ENCODE assay signal across 8 cellular contexts in genomic region chr3:190533511-190534282, GRCh38. TPM values are rescaled to one million over a fixed set of nuclear protein-coding genes. Genes with fewer than 3 reads are reported as not detected.
A peak's percentile ranks its signal among the peaks of the same experiment; 100 is the strongest.
DNase-seq lines count a peak whose midpoint lies in the region; FAIRE-seq and TF ChIP-seq lines count a peak whose summit lies in the region.

No MANE protein-coding gene starts in this region.

- no peaks in the 10 kb centered on the region for H3K36me3 ChIP-seq in hepatocyte (replicated peaks; ENCODE audit: insufficient read depth, low read depth)

- H3K27ac ChIP-seq in hepatocyte (peak overlapping the region; percentile 75), skin epidermis (peak overlapping the region in 19 of 21 experiments; percentile 39 to 85 (median 71))

- no peaks in the 10 kb centered on the region for H3K4me1 ChIP-seq in hepatocyte (ENCODE audit: insufficient read depth)

- no peaks in the 10 kb centered on the region for H3K9me2 ChIP-seq in hepatocyte (replicated peaks; ENCODE audit: insufficient read depth)

- 78% methylated on average over 13 of the region's 13 CpGs for WGBS in hepatocyte (ENCODE audit: low lambda C conversion rate, missing lambda C conversion rate)

- no peaks in the 10 kb centered on the region for H3K9me3 ChIP-seq in hepatocyte (ENCODE audit: low read depth)

- no peak for TF ChIP-seq CTCF in hepatocyte (IDR thresholded peaks at IDR 0.05; ENCODE audit: poor library complexity)

- no peak for TF ChIP-seq POLR2A in GM12892 (IDR thresholded peaks at IDR 0.05; ENCODE audit: low read depth, low read length)

- H4K20me1 ChIP-seq in hepatocyte (ENCODE audit: insufficient read depth, poor library complexity, severe bottlenecking) = no peaks in the 10 kb centered on the region

- FAIRE-seq in GM12892 (lab: Jason Lieb, UNC) = no peak

- H2AFZ ChIP-seq in hepatocyte = no peak overlapping the region

- DNase-seq in H4 (ENCODE audit: low spot score) = peak; percentile 95
- DNase-seq in amygdala (lab: John Stamatoyannopoulos, UW) = peak in 43 of 56 donors; percentile 4 to 74 (median 36)
- DNase-seq in hepatocyte (ENCODE audit: low spot score) = peak; percentile 36
- no peak for DNase-seq in activated gamma-delta T cell treated with Interleukin-2 at 50 U/mL for 16 hours
- DNase-seq in GM12892 (ENCODE audit: insufficient read length) = no peak
- no peak for DNase-seq in stimulated activated CD4-positive, alpha-beta T cell treated with anti-CD3 and anti-CD28 coated beads, Interleukin-2, amount 100 ng/mL, for 48 hours
- DNase-seq in NCI-H2196 treated with DMSO at 0.1 percent for 48 hours (lab: John Stamatoyannopoulos, UW; ENCODE audit: unreplicated experiment) = no peak

- peaks cover 10% of the 10 kb centered on the region for H3K79me2 ChIP-seq in hepatocyte

- H3K4me3 ChIP-seq in hepatocyte = no peak overlapping the region
- H3K4me3 ChIP-seq in skin epidermis = no peak overlapping the region

- no peaks in the 10 kb centered on the region for H3K27me3 ChIP-seq in hepatocyte

- H3K4me2 ChIP-seq in hepatocyte = no peak overlapping the region

RNA-seq across cellular contexts. Expression of gene IL1RAP, which starts 19.8 kb away (rescaled TPM):
- 12.1 and 13.3 TPM in 2 replicates for total RNA-seq in H4 (2014; rRNA removed; shearing (Covaris generic))
- total RNA-seq in hepatocyte = 43.6 and 46.5 TPM in 2 replicates
- polyA plus RNA-seq in hepatocyte = 14.6 and 15.6 TPM in 2 replicates
- polyA plus RNA-seq in GM12892 (2012; ENCODE audit: missing spikeins) = 0.66 TPM

Comparison
In these comparisons a context has a peak if more than half of its experiments do, and no peak if none do; other contexts are left out.
1. DNase-seq: peak in H4 (single experiment), amygdala (43 of 56) and hepatocyte (single experiment); none in activated gamma-delta T cell treated with Interleukin-2 at 50 U/mL for 16 hours (single experiment), GM12892 (single experiment), stimulated activated CD4-positive, alpha-beta T cell treated with anti-CD3 and anti-CD28 coated beads, Interleukin-2, amount 100 ng/mL, for 48 hours (0 of 2) and NCI-H2196 treated with DMSO at 0.1 percent for 48 hours (single experiment).